8 cellular contexts compared by ENCODE assay signal in genomic region chr2:177264539-177265385, GRCh38. TPM values are rescaled to one million over a fixed set of nuclear protein-coding genes. Genes with fewer than 3 reads are reported as not detected.
A peak's percentile ranks its signal among the peaks of the same experiment; 100 is the strongest.
DNase-seq lines count a peak whose midpoint lies in the region; ATAC-seq and TF ChIP-seq lines count a peak whose summit lies in the region.

NFE2L2 (minus strand) TSS chr2:177264727; CDS start chr2:177264576, 151 bp downstream.

- CTCF ChIA-PET in activated CD4-positive, alpha-beta T cell treated with anti-CD3 and anti-CD28 coated beads for 36 hours (lab: Charles Lee), result interaction anchor here (0.6 to 4.4 kb wide), 28 partner anchors 8 to 1258 kb away, joined by 3 to 47 read pairs (median 4); partner anchors contain the start of gene HNRNPA3

- intact Hi-C loops in activated CD4-positive, alpha-beta T cell treated with anti-CD3 and anti-CD28 coated beads for 36 hours (cut with DNase I, micrococcal nuclease), result loop anchor here (1.0 to 10.0 kb wide), 6 partner anchors 26 to 354 kb away; partner anchors contain the start of genes AGPS (in 2 of the 2) and HNRNPA3 (in 1 of the 2)

- peaks cover 28% of the 10 kb centered on the region for H3K36me3 Mint-ChIP-seq in activated CD4-positive, alpha-beta T cell treated with anti-CD3 and anti-CD28 coated beads for 36 hours (ENCODE audit: low read depth)
- H3K36me3 Mint-ChIP-seq in chondrocyte (ENCODE audit: low read depth), result no peaks in the 10 kb centered on the region

- peak; percentile 71 for TF ChIP-seq POLR2A in GM19193 (IDR thresholded peaks at IDR 0.05; ENCODE audit: extremely low read depth, insufficient read depth, insufficient read length)

- no peaks in the 10 kb centered on the region for H3K27me3 Mint-ChIP-seq in activated CD4-positive, alpha-beta T cell treated with anti-CD3 and anti-CD28 coated beads for 36 hours
- H3K27me3 Mint-ChIP-seq in chondrocyte (ENCODE audit: low read depth), result no peaks in the 10 kb centered on the region

- TF ChIP-seq CTCF in chondrocyte (IDR thresholded peaks at IDR 0.05), result no peak
- no peak for TF ChIP-seq CTCF in kidney epithelial cell (IDR thresholded peaks at IDR 0.05; ENCODE audit: insufficient read depth, low read length, poor library complexity, severe bottlenecking)

- no peaks in the 10 kb centered on the region for H3K36me3 ChIP-seq in kidney epithelial cell (ENCODE audit: control insufficient read depth, insufficient read depth, low read length)

- H3K4me1 Mint-ChIP-seq in activated CD4-positive, alpha-beta T cell treated with anti-CD3 and anti-CD28 coated beads for 36 hours, result peaks cover 48% of the 10 kb centered on the region
- peaks cover 45% of the 10 kb centered on the region for H3K4me1 Mint-ChIP-seq in chondrocyte (ENCODE audit: low read depth)

- peak within 1 kb of the TSS; percentile 91 for H3K4me3 Mint-ChIP-seq in activated CD4-positive, alpha-beta T cell treated with anti-CD3 and anti-CD28 coated beads for 36 hours
- peak within 1 kb of the TSS; percentile 92 for H3K4me3 Mint-ChIP-seq in chondrocyte (ENCODE audit: unreplicated experiment)

- POLR2A ChIA-PET in activated CD4-positive, alpha-beta T cell treated with anti-CD3 and anti-CD28 coated beads for 36 hours (lab: Charles Lee), result interaction anchor here (0.6 to 3.5 kb wide), 19 partner anchors 9 to 1817 kb away, joined by 3 to 53 read pairs (median 4); partner anchors contain the start of genes AGPS and HNRNPA3

- no peaks in the 10 kb centered on the region for H3K27me3 ChIP-seq in kidney epithelial cell (ENCODE audit: control insufficient read depth, insufficient read depth, low read length)

- ATAC-seq in HG03378 (IDR thresholded peaks at IDR 0.05; ENCODE audit: unreplicated experiment), result peak; percentile 42
- ATAC-seq in activated CD4-positive, alpha-beta T cell treated with anti-CD3 and anti-CD28 coated beads for 36 hours, result peak; percentile 76

- H3K4me3 ChIP-seq in kidney epithelial cell (ENCODE audit: low read depth, low read length), result peak within 1 kb of the TSS; percentile 85

- H3K27ac Mint-ChIP-seq in activated CD4-positive, alpha-beta T cell treated with anti-CD3 and anti-CD28 coated beads for 36 hours, result peak within 1 kb of the TSS; percentile 99
- peak within 1 kb of the TSS; percentile 100 for H3K27ac Mint-ChIP-seq in chondrocyte (ENCODE audit: unreplicated experiment)

- peak; percentile 91 for DNase-seq in Ammon's horn (ENCODE audit: low spot score)
- DNase-seq in NCI-H510A treated with DMSO at 0.1 percent for 48 hours (lab: John Stamatoyannopoulos, UW), result peak; percentile 95
- DNase-seq in activated CD4-positive, alpha-beta T cell treated with anti-CD3 and anti-CD28 coated beads for 36 hours, result peak; percentile 97
- peak; percentile 96 for DNase-seq in chondrocyte (ENCODE audit: low spot score)
- no peak for DNase-seq in kidney epithelial cell (ENCODE audit: low read depth)
- peak; percentile 95 for DNase-seq in stimulated activated CD4-positive, alpha-beta T cell treated with anti-CD3 and anti-CD28 coated beads, Interleukin-15, amount 100 ng/mL, for 24 hours

- no peaks in the 10 kb centered on the region for H3K9me3 Mint-ChIP-seq in activated CD4-positive, alpha-beta T cell treated with anti-CD3 and anti-CD28 coated beads for 36 hours (ENCODE audit: low read depth)
- no peaks in the 10 kb centered on the region for H3K9me3 Mint-ChIP-seq in chondrocyte (ENCODE audit: low read depth)

RNA-seq across cellular contexts. Expression of gene NFE2L2, which starts in this region (rescaled TPM):
- 10 to 100 TPM; 56.6 to 81.5 TPM for total RNA-seq in activated CD4-positive, alpha-beta T cell treated with anti-CD3 and anti-CD28 coated beads for 36 hours
- total RNA-seq in chondrocyte, result 65.7 to 88.2 TPM (median 86.8 TPM) in 3 replicates
- total RNA-seq in kidney epithelial cell, result 74.2 and 77.9 TPM in 2 replicates
